In the genomic region with DNA sequence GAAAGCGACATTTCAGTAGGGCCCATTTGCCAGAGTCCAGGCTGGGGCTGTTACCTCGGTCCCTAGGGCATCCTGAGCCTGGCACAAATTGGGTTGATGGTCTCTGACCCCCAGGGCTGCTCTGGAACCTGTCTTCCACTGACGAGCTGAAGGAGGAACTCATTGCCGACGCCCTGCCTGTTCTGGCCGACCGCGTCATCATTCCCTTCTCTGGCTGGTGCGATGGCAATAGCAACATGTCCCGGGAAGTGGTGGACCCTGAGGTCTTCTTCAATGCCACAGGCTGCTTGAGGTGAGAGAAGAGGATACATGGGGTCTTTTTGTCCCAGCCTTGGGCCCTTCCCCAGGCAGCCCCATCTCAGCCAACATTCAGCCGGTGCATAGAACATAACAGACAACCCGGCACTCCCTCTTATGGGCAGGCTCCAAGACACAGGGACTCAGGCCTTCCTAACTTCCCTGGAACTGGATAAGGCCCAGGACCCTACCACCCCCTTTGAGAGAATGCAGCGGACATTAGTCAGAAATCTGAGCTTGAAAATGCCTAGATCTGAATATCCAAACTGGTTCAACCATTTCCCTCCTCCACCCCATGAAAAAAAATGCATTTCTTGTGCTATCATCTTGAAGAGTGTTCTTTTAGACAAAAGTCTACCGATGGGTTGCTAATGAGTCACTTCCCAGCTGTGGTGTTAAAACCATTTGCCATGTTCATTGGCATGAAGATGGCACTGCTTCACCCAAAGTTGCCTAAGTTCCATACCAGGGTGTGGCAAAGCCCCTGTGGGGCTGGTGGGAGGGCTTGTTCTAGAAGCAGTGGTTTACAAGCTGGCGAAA, we compare ENCODE assay signal across 18 cellular contexts. TPM values are rescaled to one million over a fixed set of nuclear protein-coding genes. Genes with fewer than 3 reads are reported as not detected.
"Had no signal": no experiment of that assay in that cellular context is flagged by ENCODE, and none has a peak within 500 bp of the region (broad histone marks: within the 10 kb centered on the region; RNA-seq: fewer than 3 reads in every experiment).

No MANE protein-coding gene starts in this region.

- H3K27me3 ChIP-seq: brain microvascular endothelial cell, thyroid gland had no signal

- H3K27me3 Mint-ChIP-seq: activated naive CD8-positive, alpha-beta T cell treated with anti-CD3 and anti-CD28 coated beads, Interleukin-2, amount 10 ng/mL, durations not matched to agents 7 days and 5 days had no signal

- H3K27ac Mint-ChIP-seq: activated naive CD8-positive, alpha-beta T cell treated with anti-CD3 and anti-CD28 coated beads, Interleukin-2, amount 10 ng/mL, durations not matched to agents 7 days and 5 days; stimulated activated effector memory CD8-positive, alpha-beta T cell treated with anti-CD3 and anti-CD28 coated beads, Interleukin-12 subunit alpha, Interleukin-12 subunit beta, amount 100 ng/mL, for 72 hours had no signal

- H3K36me3 ChIP-seq: brain microvascular endothelial cell, thyroid gland had no signal

- H3K36me3 Mint-ChIP-seq: activated naive CD8-positive, alpha-beta T cell treated with anti-CD3 and anti-CD28 coated beads, Interleukin-2, amount 10 ng/mL, durations not matched to agents 7 days and 5 days; stimulated activated effector memory CD8-positive, alpha-beta T cell treated with anti-CD3 and anti-CD28 coated beads, Interleukin-12 subunit alpha, Interleukin-12 subunit beta, amount 100 ng/mL, for 72 hours had no signal

- H3K27ac ChIP-seq: brain microvascular endothelial cell, thyroid gland had no signal

- H3K4me1 Mint-ChIP-seq: activated naive CD8-positive, alpha-beta T cell treated with anti-CD3 and anti-CD28 coated beads, Interleukin-2, amount 10 ng/mL, durations not matched to agents 7 days and 5 days; stimulated activated effector memory CD8-positive, alpha-beta T cell treated with anti-CD3 and anti-CD28 coated beads, Interleukin-12 subunit alpha, Interleukin-12 subunit beta, amount 100 ng/mL, for 72 hours had no signal

- H3K9me3 ChIP-seq: thyroid gland had no signal

- DNase-seq: activated CD4-positive, alpha-beta T cell treated with anti-CD3 and anti-CD28 coated beads, Interleukin-2, amount 50 U/mL, for 1 hour; activated CD8-positive, alpha-beta memory T cell treated with anti-CD3 and anti-CD28 coated beads for 24 hours; activated naive CD8-positive, alpha-beta T cell treated with anti-CD3 and anti-CD28 coated beads, Interleukin-2, amount 10 ng/mL, durations not matched to agents 7 days and 5 days; brain microvascular endothelial cell; erythroblast; hippocampal formation; mesendoderm; stimulated activated CD4-positive, alpha-beta T cell treated with anti-CD3 and anti-CD28 coated beads, Interleukin-12 subunit alpha, Interleukin-12 subunit beta, amount 100 ng/mL, for 4 hours; thyroid gland had no signal

- H3K4me1 ChIP-seq: thyroid gland had no signal

- ATAC-seq: sciatic nerve; stimulated activated effector memory CD8-positive, alpha-beta T cell treated with anti-CD3 and anti-CD28 coated beads, Interleukin-12 subunit alpha, Interleukin-12 subunit beta, amount 100 ng/mL, for 72 hours had no signal

- H3K4me3 Mint-ChIP-seq: activated naive CD8-positive, alpha-beta T cell treated with anti-CD3 and anti-CD28 coated beads, Interleukin-2, amount 10 ng/mL, durations not matched to agents 7 days and 5 days; stimulated activated effector memory CD8-positive, alpha-beta T cell treated with anti-CD3 and anti-CD28 coated beads, Interleukin-12 subunit alpha, Interleukin-12 subunit beta, amount 100 ng/mL, for 72 hours had no signal

- H3K9me3 Mint-ChIP-seq: activated naive CD8-positive, alpha-beta T cell treated with anti-CD3 and anti-CD28 coated beads, Interleukin-2, amount 10 ng/mL, durations not matched to agents 7 days and 5 days; stimulated activated effector memory CD8-positive, alpha-beta T cell treated with anti-CD3 and anti-CD28 coated beads, Interleukin-12 subunit alpha, Interleukin-12 subunit beta, amount 100 ng/mL, for 72 hours had no signal

- H3K4me3 ChIP-seq: thyroid gland had no signal

RNA-seq across cellular contexts. Expression of a gene that starts 35.4 kb away (rescaled TPM):
- total RNA-seq: activated naive CD8-positive, alpha-beta T cell treated with anti-CD3 and anti-CD28 coated beads, Interleukin-2, amount 10 ng/mL, durations not matched to agents 7 days and 5 days; liver; osteocyte; T-helper 2 cell treated with Interferon-gamma antibody and Interleukin-4, amounts not matched to agents 100 ng/mL and 5 ng/mL, for 36 hours had no signal
- polyA plus RNA-seq: neural cell had no signal

RNA-seq across cellular contexts. Expression of a gene that starts 58.8 kb away (rescaled TPM):
- total RNA-seq: activated naive CD8-positive, alpha-beta T cell treated with anti-CD3 and anti-CD28 coated beads, Interleukin-2, amount 10 ng/mL, durations not matched to agents 7 days and 5 days; cerebellum; dermis microvascular lymphatic vessel endothelial cell; pulmonary artery endothelial cell; T-helper 2 cell treated with Interferon-gamma antibody and Interleukin-4, amounts not matched to agents 100 ng/mL and 5 ng/mL, for 36 hours had no signal
- polyA plus RNA-seq: neural cell had no signal
